32 cellular contexts compared by ENCODE assay signal in the genomic region with DNA sequence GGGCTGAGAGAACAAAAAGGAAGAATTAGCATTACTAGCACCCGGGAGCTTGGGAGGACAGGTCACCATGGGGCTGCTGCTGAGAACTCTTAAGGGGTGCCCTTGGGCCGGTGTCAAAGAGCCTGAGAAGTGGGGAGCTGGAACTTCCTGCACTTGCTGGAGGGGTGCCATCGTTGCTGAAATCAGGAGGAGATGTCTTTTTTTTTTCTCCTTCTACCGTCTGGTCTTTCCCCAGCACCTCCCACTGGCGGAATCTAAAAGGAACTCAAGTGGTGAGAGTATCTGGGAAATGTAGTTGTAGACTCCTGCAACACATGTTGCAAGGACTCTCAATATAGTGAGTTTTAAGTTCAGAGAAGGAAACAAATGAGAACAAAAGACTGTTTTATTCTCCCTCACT. TPM values are rescaled to one million over a fixed set of nuclear protein-coding genes. Genes with fewer than 3 reads are reported as not detected.
A peak's percentile ranks its signal among the peaks of the same experiment; 100 is the strongest.
DNase-seq lines count a peak whose midpoint lies in the region; ATAC-seq and TF ChIP-seq lines count a peak whose summit lies in the region.
"Had no signal": no experiment of that assay in that cellular context is flagged by ENCODE, and none has a peak within 500 bp of the region (broad histone marks: within the 10 kb centered on the region; RNA-seq: fewer than 3 reads in every experiment).

No MANE protein-coding gene starts in this region.

- H3K4me3 ChIP-seq in right cardiac atrium (ENCODE audit: low read length) (no peak overlapping the region), choroid plexus epithelial cell (ENCODE audit: low read depth, low read length) (no peak overlapping the region), lower lobe of right lung (no peak overlapping the region), upper lobe of right lung (no peak overlapping the region)
- H3K4me3 ChIP-seq: breast epithelium, esophagus muscularis mucosa, gastrocnemius medialis, hepatocyte, transverse colon had no signal

- DNase-seq in right cardiac atrium (peak in 2 of 3 donors; percentile 33 to 62), left ventricle myocardium superior (no peak), choroid plexus epithelial cell (ENCODE audit: low read depth) (peak; percentile 61), lower lobe of right lung (peak; percentile 67), upper lobe of right lung (peak; percentile 73)
- DNase-seq in activated CD4-positive, alpha-beta T cell treated with anti-CD3 and anti-CD28 coated beads, Interleukin-2, amount 50 U/mL, for 48 hours = no peak
- no peak for DNase-seq in activated CD4-positive, alpha-beta memory T cell treated with anti-CD3 and anti-CD28 coated beads, Interleukin-2, amount 10 ng/mL, durations not matched to agents 7 days and 5 days
- DNase-seq: activated B cell treated with CpG ODN at 0.5 μM for 24 hours; activated CD4-positive, alpha-beta T cell treated with anti-CD3 and anti-CD28 coated beads, Interleukin-2, amount 50 U/mL, for 1 hour; activated CD8-positive, alpha-beta memory T cell treated with anti-CD3 and anti-CD28 coated beads, Interleukin-2, amount 50 U/mL, for 48 hours; AML-193; amygdala; CD4-positive, alpha-beta memory T cell; cortex of kidney; gastrocnemius medialis; left colon; naive B cell; NCI-H1092; NCI-H1694 treated with DMSO at 0.1 percent for 48 hours; occipital lobe; OCI-M1; small intestine; stimulated activated CD4-positive, alpha-beta T cell treated with anti-CD3 and anti-CD28 coated beads, Interleukin-1b, Interleukin-23, amount 100 ng/mL, for 48 hours; transverse colon had no signal

- H3K9me3 ChIP-seq in right cardiac atrium (ENCODE audit: control insufficient read depth, low read length) (no peaks in the 10 kb centered on the region), lower lobe of right lung (no peaks in the 10 kb centered on the region), upper lobe of right lung (no peaks in the 10 kb centered on the region)
- H3K9me3 ChIP-seq: breast epithelium, esophagus muscularis mucosa, gastrocnemius medialis, transverse colon had no signal

- POLR2A ChIA-PET in activated CD4-positive, alpha-beta memory T cell treated with anti-CD3 and anti-CD28 coated beads, Interleukin-2, amount 10 ng/mL, durations not matched to agents 7 days and 5 days (lab: Charles Lee) = no interaction called here

- H3K36me3 Mint-ChIP-seq in activated CD4-positive, alpha-beta memory T cell treated with anti-CD3 and anti-CD28 coated beads, Interleukin-2, amount 10 ng/mL, durations not matched to agents 7 days and 5 days (ENCODE audit: low read depth) = no peaks in the 10 kb centered on the region
- H3K36me3 Mint-ChIP-seq: activated naive CD4-positive, alpha-beta T cell treated with anti-CD3 and anti-CD28 coated beads, Interleukin-2, amount 50 U/mL, for 24 hours; CD4-positive, alpha-beta memory T cell; naive B cell had no signal

- WGBS in right cardiac atrium = 46% methylated on average over 5 of the region's 5 CpGs

- CTCF ChIA-PET in activated CD4-positive, alpha-beta memory T cell treated with anti-CD3 and anti-CD28 coated beads, Interleukin-2, amount 10 ng/mL, durations not matched to agents 7 days and 5 days (lab: Charles Lee) = no interaction called here

- TF ChIP-seq CTCF in choroid plexus epithelial cell (conservative IDR thresholded peaks at IDR 0.05; ENCODE audit: low read depth, low read length) (no peak), lower lobe of right lung (IDR thresholded peaks at IDR 0.05) (no peak), upper lobe of right lung (IDR thresholded peaks at IDR 0.05) (no peak)

- no peaks in the 10 kb centered on the region for H3K27me3 ChIP-seq in right cardiac atrium (ENCODE audit: control insufficient read depth, insufficient read depth)
- H3K27me3 ChIP-seq in lower lobe of right lung (ENCODE audit: low read depth) = no peaks in the 10 kb centered on the region
- H3K27me3 ChIP-seq in upper lobe of right lung = no peaks in the 10 kb centered on the region
- H3K27me3 ChIP-seq: breast epithelium, esophagus muscularis mucosa, gastrocnemius medialis, hepatocyte, transverse colon had no signal

- H3K27me3 Mint-ChIP-seq in activated CD4-positive, alpha-beta memory T cell treated with anti-CD3 and anti-CD28 coated beads, Interleukin-2, amount 10 ng/mL, durations not matched to agents 7 days and 5 days = no peaks in the 10 kb centered on the region
- H3K27me3 Mint-ChIP-seq: activated B cell treated with CpG ODN at 0.5 μM for 24 hours; activated naive CD4-positive, alpha-beta T cell treated with anti-CD3 and anti-CD28 coated beads, Interleukin-2, amount 50 U/mL, for 24 hours; naive B cell had no signal

- H3K27ac ChIP-seq in right cardiac atrium (ENCODE audit: low read length) (no peak overlapping the region), lower lobe of right lung (no peak overlapping the region), upper lobe of right lung (no peak overlapping the region)
- H3K27ac ChIP-seq: breast epithelium, esophagus muscularis mucosa, gastrocnemius medialis, hepatocyte, transverse colon had no signal

- intact Hi-C loops in right cardiac atrium (cut with DNase I) = no loop called here
- intact Hi-C loops in left ventricle myocardium superior (cut with micrococcal nuclease) = no loop called here
- intact Hi-C loops in lower lobe of right lung (cut with DNase I) = no loop called here
- intact Hi-C loops in upper lobe of right lung (cut with DNase I) = no loop called here

- H3K9me3 Mint-ChIP-seq in activated CD4-positive, alpha-beta memory T cell treated with anti-CD3 and anti-CD28 coated beads, Interleukin-2, amount 10 ng/mL, durations not matched to agents 7 days and 5 days = no peaks in the 10 kb centered on the region
- H3K9me3 Mint-ChIP-seq: activated B cell treated with CpG ODN at 0.5 μM for 24 hours; activated naive CD4-positive, alpha-beta T cell treated with anti-CD3 and anti-CD28 coated beads, Interleukin-2, amount 50 U/mL, for 24 hours; activated T-helper 17 cell treated with anti-CD3 and anti-CD28 coated beads, Interleukin-2, amount 50 U/mL, for 72 hours; CD4-positive, alpha-beta memory T cell; mesothelial cell of epicardium; naive B cell; T-helper 2 cell treated with Interferon-gamma antibody and Interleukin-4, amounts not matched to agents 5 μg/mL and 100 μg/mL, for 36 hours had no signal

- H3K4me1 Mint-ChIP-seq in activated CD4-positive, alpha-beta memory T cell treated with anti-CD3 and anti-CD28 coated beads, Interleukin-2, amount 10 ng/mL, durations not matched to agents 7 days and 5 days = peaks cover 13% of the 10 kb centered on the region

- no peak overlapping the region for H3K27ac Mint-ChIP-seq in activated CD4-positive, alpha-beta memory T cell treated with anti-CD3 and anti-CD28 coated beads, Interleukin-2, amount 10 ng/mL, durations not matched to agents 7 days and 5 days
- H3K27ac Mint-ChIP-seq: activated B cell treated with CpG ODN at 0.5 μM for 24 hours; activated naive CD4-positive, alpha-beta T cell treated with anti-CD3 and anti-CD28 coated beads, Interleukin-2, amount 50 U/mL, for 24 hours; activated T-helper 17 cell treated with anti-CD3 and anti-CD28 coated beads, Interleukin-2, amount 50 U/mL, for 72 hours; CD4-positive, alpha-beta memory T cell; mesothelial cell of epicardium; naive B cell; T-helper 2 cell treated with Interferon-gamma antibody and Interleukin-4, amounts not matched to agents 5 μg/mL and 100 μg/mL, for 36 hours had no signal

- H3K36me3 ChIP-seq in lower lobe of right lung (no peaks in the 10 kb centered on the region), upper lobe of right lung (no peaks in the 10 kb centered on the region)
- H3K36me3 ChIP-seq: breast epithelium, esophagus muscularis mucosa, gastrocnemius medialis, transverse colon had no signal

- H3K4me3 Mint-ChIP-seq in activated CD4-positive, alpha-beta memory T cell treated with anti-CD3 and anti-CD28 coated beads, Interleukin-2, amount 10 ng/mL, durations not matched to agents 7 days and 5 days = no peak overlapping the region
- H3K4me3 Mint-ChIP-seq: activated B cell treated with CpG ODN at 0.5 μM for 24 hours; activated naive CD4-positive, alpha-beta T cell treated with anti-CD3 and anti-CD28 coated beads, Interleukin-2, amount 50 U/mL, for 24 hours; activated T-helper 17 cell treated with anti-CD3 and anti-CD28 coated beads, Interleukin-2, amount 50 U/mL, for 72 hours; CD4-positive, alpha-beta memory T cell; mesothelial cell of epicardium; naive B cell; T-helper 2 cell treated with Interferon-gamma antibody and Interleukin-4, amounts not matched to agents 5 μg/mL and 100 μg/mL, for 36 hours had no signal

- ATAC-seq in right cardiac atrium = no peak
- no peak for ATAC-seq in left ventricle myocardium superior
- peak; percentile 78 to 79 for ATAC-seq in lower lobe of right lung
- peak; percentile 81 for ATAC-seq in upper lobe of right lung
- no peak for ATAC-seq in HG03025 (IDR thresholded peaks at IDR 0.05; ENCODE audit: low FRiP score, unreplicated experiment)
- ATAC-seq: activated T-helper 17 cell treated with anti-CD3 and anti-CD28 coated beads, Interleukin-2, amount 50 U/mL, for 72 hours; gastrocnemius medialis; left colon had no signal

- H3K4me1 ChIP-seq in right cardiac atrium (ENCODE audit: control insufficient read depth, insufficient read depth, low read length) (peaks cover 2% of the 10 kb centered on the region), lower lobe of right lung (peaks cover 16% of the 10 kb centered on the region), upper lobe of right lung (peaks cover 12% of the 10 kb centered on the region)

RNA-seq across cellular contexts. Expression of gene AMMECR1L, which starts 6.0 kb away (rescaled TPM):
- total RNA-seq in right cardiac atrium (10 to 100 TPM in 3 of 4 donors, 1 to 10 TPM in 1; 9.8 to 12.1 (median 10.7) TPM), left ventricle myocardium superior (9.8 TPM), lower lobe of right lung (14.8 TPM), upper lobe of right lung (17.2 TPM)
- 5.4 TPM for polyA plus RNA-seq in right cardiac atrium
- total RNA-seq in activated CD4-positive, alpha-beta memory T cell treated with anti-CD3 and anti-CD28 coated beads, Interleukin-2, amount 10 ng/mL, durations not matched to agents 7 days and 5 days = 10 to 100 TPM; 14.3 to 15.0 TPM

RNA-seq across cellular contexts. Expression of gene POLR2D, which starts 33.9 kb away (rescaled TPM):
- 10 to 100 TPM; 16.1 to 22.1 (median 20.9) TPM for total RNA-seq in right cardiac atrium
- polyA plus RNA-seq in right cardiac atrium = 10.7 TPM
- 24.8 TPM for total RNA-seq in left ventricle myocardium superior
- 20.5 TPM for total RNA-seq in lower lobe of right lung
- 23.1 TPM for total RNA-seq in upper lobe of right lung
- total RNA-seq in activated CD4-positive, alpha-beta memory T cell treated with anti-CD3 and anti-CD28 coated beads, Interleukin-2, amount 10 ng/mL, durations not matched to agents 7 days and 5 days = 10 to 100 TPM; 43.8 to 45.7 TPM

Comparison
In these comparisons a context has a peak if more than half of its experiments do, and no peak if none do; other contexts are left out.
1. DNase-seq: peak in right cardiac atrium (2 of 3), choroid plexus epithelial cell (single experiment), lower lobe of right lung (single experiment) and upper lobe of right lung (single experiment); none in left ventricle myocardium superior (single experiment), activated CD4-positive, alpha-beta T cell treated with anti-CD3 and anti-CD28 coated beads, Interleukin-2, amount 50 U/mL, for 48 hours (0 of 2) and activated CD4-positive, alpha-beta memory T cell treated with anti-CD3 and anti-CD28 coated beads, Interleukin-2, amount 10 ng/mL, durations not matched to agents 7 days and 5 days (single experiment).
2. ATAC-seq: peak in lower lobe of right lung (2 of 2) and upper lobe of right lung (single experiment); none in right cardiac atrium (0 of 2), left ventricle myocardium superior (single experiment) and HG03025 (single experiment).